ENCODE assay signal across 9 cellular contexts in genomic region chr20:16709017-16709416, GRCh38. TPM values are rescaled to one million over a fixed set of nuclear protein-coding genes. Genes with fewer than 3 reads are reported as not detected.
A peak's percentile ranks its signal among the peaks of the same experiment; 100 is the strongest.
DNase-seq lines count a peak whose midpoint lies in the region; ATAC-seq and TF ChIP-seq lines count a peak whose summit lies in the region.
"Had no signal": no experiment of that assay in that cellular context is flagged by ENCODE, and none has a peak within 500 bp of the region (broad histone marks: within the 10 kb centered on the region; RNA-seq: fewer than 3 reads in every experiment).

No MANE protein-coding gene starts in this region.

- peak overlapping the region; percentile 36 for H3K4me3 Mint-ChIP-seq in activated T-helper 17 cell treated with anti-CD3 and anti-CD28 coated beads, Interleukin-2, amount 50 U/mL, for 72 hours

- no peaks in the 10 kb centered on the region for H3K9me3 ChIP-seq in right atrium auricular region

- no peaks in the 10 kb centered on the region for H3K27me3 Mint-ChIP-seq in activated T-helper 17 cell treated with anti-CD3 and anti-CD28 coated beads, Interleukin-2, amount 50 U/mL, for 72 hours

- ATAC-seq in GM18499 (IDR thresholded peaks at IDR 0.05; ENCODE audit: insufficient read depth, unreplicated experiment) (peak; percentile 92), GM19468 (IDR thresholded peaks at IDR 0.05; ENCODE audit: extremely low read depth, unreplicated experiment) (peak; percentile 54), HG03139 (IDR thresholded peaks at IDR 0.05; ENCODE audit: unreplicated experiment) (peak; percentile 91)
- ATAC-seq in activated T-helper 17 cell treated with anti-CD3 and anti-CD28 coated beads, Interleukin-2, amount 50 U/mL, for 72 hours (replicated peaks), result peak; percentile 88

- DNase-seq in foreskin fibroblast (no peak), AG08395 (ENCODE audit: low spot score) (no peak), KG1 (lab: John Stamatoyannopoulos, UW) (no peak), right atrium auricular region (ENCODE audit: low spot score) (no peak)
- DNase-seq: hippocampal formation had no signal

- H3K27ac Mint-ChIP-seq in activated T-helper 17 cell treated with anti-CD3 and anti-CD28 coated beads, Interleukin-2, amount 50 U/mL, for 72 hours, result no peak overlapping the region

- H3K36me3 ChIP-seq in right atrium auricular region, result no peaks in the 10 kb centered on the region

- no peaks in the 10 kb centered on the region for H3K27me3 ChIP-seq in right atrium auricular region

- peaks cover 17% of the 10 kb centered on the region for H3K4me1 Mint-ChIP-seq in activated T-helper 17 cell treated with anti-CD3 and anti-CD28 coated beads, Interleukin-2, amount 50 U/mL, for 72 hours

- peaks cover 3% of the 10 kb centered on the region for H3K9me3 Mint-ChIP-seq in activated T-helper 17 cell treated with anti-CD3 and anti-CD28 coated beads, Interleukin-2, amount 50 U/mL, for 72 hours

- no peak overlapping the region for H3K27ac ChIP-seq in right atrium auricular region

- H3K4me3 ChIP-seq in foreskin fibroblast (ENCODE audit: low read depth in 1 of 2, low read length in 2 of 2), result no peak overlapping the region
- no peak overlapping the region for H3K4me3 ChIP-seq in right atrium auricular region

- no peaks in the 10 kb centered on the region for H3K4me1 ChIP-seq in right atrium auricular region

- TF ChIP-seq CTCF in foreskin fibroblast (IDR thresholded peaks at IDR 0.05; ENCODE audit: low read depth, low read length) (no peak), right atrium auricular region (IDR thresholded peaks at IDR 0.05) (no peak)

- H3K36me3 Mint-ChIP-seq in activated T-helper 17 cell treated with anti-CD3 and anti-CD28 coated beads, Interleukin-2, amount 50 U/mL, for 72 hours (ENCODE audit: low read depth), result no peaks in the 10 kb centered on the region

RNA-seq across cellular contexts. Expression of gene SNRPB2, which starts 20.8 kb away (rescaled TPM):
- total RNA-seq in activated T-helper 17 cell treated with anti-CD3 and anti-CD28 coated beads, Interleukin-2, amount 50 U/mL, for 72 hours, result 100 to 1,000 TPM in 1 of 2 donors, 10 to 100 TPM in 1; 75.0 to 119 TPM
- 10 to 100 TPM; 21.4 to 25.3 TPM for total RNA-seq in right atrium auricular region

RNA-seq across cellular contexts. Expression of gene OTOR, which starts 39.1 kb away (rescaled TPM):
- total RNA-seq in activated T-helper 17 cell treated with anti-CD3 and anti-CD28 coated beads, Interleukin-2, amount 50 U/mL, for 72 hours, result not detected
- not detected for total RNA-seq in right atrium auricular region
